ENCODE assay signal across 21 cellular contexts in the genomic region with DNA sequence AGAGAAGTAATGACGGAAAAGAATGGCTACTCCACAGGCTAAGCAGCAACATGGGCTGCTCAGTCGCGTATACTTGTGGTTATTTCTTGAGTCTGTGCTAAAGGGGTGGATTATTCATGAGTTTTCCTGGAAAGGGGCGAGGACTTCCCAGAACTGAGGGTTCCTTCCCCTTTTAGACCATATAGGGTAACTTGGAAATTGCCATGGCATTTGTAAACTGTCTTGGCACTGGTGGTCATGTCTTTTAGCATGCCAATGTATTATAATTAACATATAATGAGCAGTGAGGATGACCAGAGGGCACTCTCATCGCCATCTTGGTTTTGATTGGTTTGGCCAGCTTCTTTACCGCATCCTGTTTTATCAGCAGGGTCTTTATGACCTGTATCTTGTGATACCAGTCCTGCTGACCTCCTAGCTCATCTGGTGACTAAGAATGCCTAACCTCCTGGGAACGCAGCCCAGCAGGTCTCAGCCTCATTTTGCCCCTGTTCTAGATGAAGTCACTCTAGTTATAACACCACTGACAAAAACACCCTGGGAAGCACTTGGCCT. TPM values are rescaled to one million over a fixed set of nuclear protein-coding genes. Genes with fewer than 3 reads are reported as not detected.
DNase-seq lines count a peak whose midpoint lies in the region; ATAC-seq and TF ChIP-seq lines count a peak whose summit lies in the region.
"Had no signal": no experiment of that assay in that cellular context is flagged by ENCODE, and none has a peak within 500 bp of the region (broad histone marks: within the 10 kb centered on the region; RNA-seq: fewer than 3 reads in every experiment).

No MANE protein-coding gene starts in this region.

- peak overlapping the region in 1 of 12 donors; percentile 47 for H3K27ac ChIP-seq in heart left ventricle
- H3K27ac ChIP-seq: A549 had no signal

- H3K27me3 ChIP-seq in heart left ventricle = no peaks in the 10 kb centered on the region

- peak; percentile 48 for DNase-seq in activated CD8-positive, alpha-beta memory T cell treated with anti-CD3 and anti-CD28 coated beads, Interleukin-2, amount 10 ng/mL, durations not matched to agents 7 days and 5 days
- no peak for DNase-seq in activated CD8-positive, alpha-beta memory T cell treated with anti-CD3 and anti-CD28 coated beads for 24 hours
- DNase-seq in NCI-H226 (peak; percentile 12), amniotic epithelial cell (ENCODE audit: low read depth) (peak; percentile 29), NOMO-1 treated with dmso at 0.1 percent for 144 hours (lab: John Stamatoyannopoulos, UW; ENCODE audit: unreplicated experiment) (no peak), heart left ventricle (no peak)
- peak; percentile 9 for DNase-seq in stimulated activated naive CD8-positive, alpha-beta T cell treated with anti-CD3 and anti-CD28 coated beads, Interleukin-15, Interleukin-2, amounts not matched to agents 100 U/mL and 50 U/mL, for 24 hours
- DNase-seq: activated naive CD4-positive, alpha-beta T cell treated with anti-CD3 and anti-CD28 coated beads for 36 hours; caudate nucleus; effector CD8-positive, alpha-beta T cell; GDM1; naive thymus-derived CD8-positive, alpha-beta T cell; NCI-H2171; NCI-H82; SHP77 treated with DMSO at 0.1 percent for 48 hours; substantia nigra; T1000 had no signal

- TF ChIP-seq CTCF in heart left ventricle (IDR thresholded peaks at IDR 0.05) = no peak

- H3K9me3 Mint-ChIP-seq in activated CD8-positive, alpha-beta memory T cell treated with anti-CD3 and anti-CD28 coated beads, Interleukin-2, amount 10 ng/mL, durations not matched to agents 7 days and 5 days (ENCODE audit: low read depth) = no peaks in the 10 kb centered on the region
- H3K9me3 Mint-ChIP-seq: activated naive CD4-positive, alpha-beta T cell treated with anti-CD3 and anti-CD28 coated beads for 36 hours; naive thymus-derived CD8-positive, alpha-beta T cell had no signal

- H3K4me1 ChIP-seq in heart left ventricle = peaks cover 0 to 15% (median 0%) of the 10 kb centered on the region in 12 donors
- H3K4me1 ChIP-seq: A549 had no signal

- no peak overlapping the region for H3K4me3 ChIP-seq in heart left ventricle
- H3K4me3 ChIP-seq: A549 had no signal

- no peaks in the 10 kb centered on the region for H3K27me3 Mint-ChIP-seq in activated CD8-positive, alpha-beta memory T cell treated with anti-CD3 and anti-CD28 coated beads, Interleukin-2, amount 10 ng/mL, durations not matched to agents 7 days and 5 days

- peaks cover 13% of the 10 kb centered on the region for H3K4me1 Mint-ChIP-seq in activated CD8-positive, alpha-beta memory T cell treated with anti-CD3 and anti-CD28 coated beads, Interleukin-2, amount 10 ng/mL, durations not matched to agents 7 days and 5 days

- no peak for TF ChIP-seq POLR2A in heart left ventricle (IDR thresholded peaks at IDR 0.05)

- H3K27ac Mint-ChIP-seq in activated CD8-positive, alpha-beta memory T cell treated with anti-CD3 and anti-CD28 coated beads, Interleukin-2, amount 10 ng/mL, durations not matched to agents 7 days and 5 days = no peak overlapping the region
- H3K27ac Mint-ChIP-seq: activated naive CD4-positive, alpha-beta T cell treated with anti-CD3 and anti-CD28 coated beads for 36 hours; naive thymus-derived CD8-positive, alpha-beta T cell had no signal

- no peaks in the 10 kb centered on the region for H3K36me3 Mint-ChIP-seq in activated CD8-positive, alpha-beta memory T cell treated with anti-CD3 and anti-CD28 coated beads, Interleukin-2, amount 10 ng/mL, durations not matched to agents 7 days and 5 days
- H3K36me3 Mint-ChIP-seq: naive thymus-derived CD8-positive, alpha-beta T cell had no signal

- H3K9me3 ChIP-seq in heart left ventricle = no peaks in the 10 kb centered on the region
- H3K9me3 ChIP-seq: A549 had no signal

- no peak overlapping the region for H3K4me3 Mint-ChIP-seq in activated CD8-positive, alpha-beta memory T cell treated with anti-CD3 and anti-CD28 coated beads, Interleukin-2, amount 10 ng/mL, durations not matched to agents 7 days and 5 days
- H3K4me3 Mint-ChIP-seq: activated naive CD4-positive, alpha-beta T cell treated with anti-CD3 and anti-CD28 coated beads for 36 hours; naive thymus-derived CD8-positive, alpha-beta T cell had no signal

- CTCF ChIA-PET in activated CD8-positive, alpha-beta memory T cell treated with anti-CD3 and anti-CD28 coated beads, Interleukin-2, amount 10 ng/mL, durations not matched to agents 7 days and 5 days (lab: Charles Lee) = no interaction called here

- intact Hi-C loops in heart left ventricle (cut with DNase I) = loop anchor here in 1 of 10 donors (2.0 kb wide), 1 partner anchor 49 kb away; no protein-coding TSS in a partner anchor

- H3K36me3 ChIP-seq in heart left ventricle = no peaks in the 10 kb centered on the region

- 83 to 91% (median 85%) methylated on average over 7 of the region's 7 CpGs for WGBS in heart left ventricle, 4 donors

- ATAC-seq in activated CD8-positive, alpha-beta memory T cell treated with anti-CD3 and anti-CD28 coated beads, Interleukin-2, amount 10 ng/mL, durations not matched to agents 7 days and 5 days = peak; percentile 49
- ATAC-seq in stimulated activated naive CD8-positive, alpha-beta T cell treated with anti-CD3 and anti-CD28 coated beads, Interleukin-15, Interleukin-2, amounts not matched to agents 100 U/mL and 50 U/mL, for 24 hours = no peak
- ATAC-seq in HG03571 (IDR thresholded peaks at IDR 0.05; ENCODE audit: unreplicated experiment) = no peak
- ATAC-seq in heart left ventricle = no peak
- ATAC-seq: A549; naive thymus-derived CD8-positive, alpha-beta T cell had no signal

RNA-seq across cellular contexts. Expression of a gene that starts 11.4 kb away (rescaled TPM):
- total RNA-seq in activated CD8-positive, alpha-beta memory T cell treated with anti-CD3 and anti-CD28 coated beads, Interleukin-2, amount 10 ng/mL, durations not matched to agents 7 days and 5 days = not detected
- total RNA-seq in heart left ventricle = 1 to 10 TPM in 1 of 9 donors, under 1 TPM in 4, not detected in 4; 0.15 to 1.2 (median 0.35) TPM
- polyA plus RNA-seq in heart left ventricle = under 1 TPM in 1 of 2 donors, not detected in 1; 0.58 TPM
- total RNA-seq: activated naive CD4-positive, alpha-beta T cell treated with anti-CD3 and anti-CD28 coated beads for 36 hours; naive thymus-derived CD8-positive, alpha-beta T cell had no signal
- polyA plus RNA-seq: naive thymus-derived CD8-positive, alpha-beta T cell had no signal

RNA-seq across cellular contexts. Expression of a gene that starts 53.8 kb away (rescaled TPM):
- total RNA-seq in activated CD8-positive, alpha-beta memory T cell treated with anti-CD3 and anti-CD28 coated beads, Interleukin-2, amount 10 ng/mL, durations not matched to agents 7 days and 5 days = not detected
- total RNA-seq in heart left ventricle = 1 to 10 TPM in 1 of 9 donors, under 1 TPM in 3, not detected in 5; 0.18 to 2.9 (median 0.32) TPM
- not detected for polyA plus RNA-seq in heart left ventricle
- total RNA-seq: activated naive CD4-positive, alpha-beta T cell treated with anti-CD3 and anti-CD28 coated beads for 36 hours; lung microvascular endothelial cell; naive thymus-derived CD8-positive, alpha-beta T cell; pulmonary artery endothelial cell had no signal
- polyA plus RNA-seq: A549; naive thymus-derived CD8-positive, alpha-beta T cell had no signal

Comparison
In these comparisons a context has a peak if more than half of its experiments do, and no peak if none do; other contexts are left out.
1. DNase-seq: peak in activated CD8-positive, alpha-beta memory T cell treated with anti-CD3 and anti-CD28 coated beads, Interleukin-2, amount 10 ng/mL, durations not matched to agents 7 days and 5 days (single experiment), NCI-H226 (single experiment), amniotic epithelial cell (single experiment) and stimulated activated naive CD8-positive, alpha-beta T cell treated with anti-CD3 and anti-CD28 coated beads, Interleukin-15, Interleukin-2, amounts not matched to agents 100 U/mL and 50 U/mL, for 24 hours (single experiment); none in activated CD8-positive, alpha-beta memory T cell treated with anti-CD3 and anti-CD28 coated beads for 24 hours (single experiment), NOMO-1 treated with dmso at 0.1 percent for 144 hours (single experiment) and heart left ventricle (0 of 5).